8 cellular contexts compared by ENCODE assay signal in genomic region chr3:30689202-30689641, GRCh38.
DNase-seq lines count a peak whose midpoint lies in the region; ATAC-seq, FAIRE-seq and TF ChIP-seq lines count a peak whose summit lies in the region.

No MANE protein-coding gene starts in this region.

- H3K36me3 ChIP-seq in kidney (ENCODE audit: control insufficient read depth in 1 of 2, insufficient read depth in 2 of 2, low read length in 2 of 2) (peaks cover 11 to 15% of the 10 kb centered on the region in 2 donors), stomach smooth muscle (ENCODE audit: control insufficient read depth in 2 of 2, insufficient read depth in 2 of 2, low read length in 2 of 2) (peaks cover 7 to 8% of the 10 kb centered on the region in 2 donors)

- no peak overlapping the region for H3K9ac ChIP-seq in kidney (ENCODE audit: low read length in 2 of 2)
- peak overlapping the region in 1 of 2 donors; percentile 5 for H3K9ac ChIP-seq in stomach smooth muscle (ENCODE audit: low read length in 2 of 2)

- peak overlapping the region; percentile 86 for H3K4me3 Mint-ChIP-seq in activated naive CD4-positive, alpha-beta T cell treated with anti-CD3 and anti-CD28 coated beads, Interleukin-2, amount 50 U/mL, for 24 hours
- H3K4me3 Mint-ChIP-seq in activated naive CD8-positive, alpha-beta T cell treated with anti-CD3 and anti-CD28 coated beads, Interleukin-2, amount 10 ng/mL, durations not matched to agents 7 days and 5 days: peak overlapping the region; percentile 78

- peak; percentile 62 for ATAC-seq in activated naive CD8-positive, alpha-beta T cell treated with anti-CD3 and anti-CD28 coated beads, Interleukin-2, amount 10 ng/mL, durations not matched to agents 7 days and 5 days (ENCODE audit: low read depth)

- peaks cover 53% of the 10 kb centered on the region for H3K36me3 Mint-ChIP-seq in activated naive CD4-positive, alpha-beta T cell treated with anti-CD3 and anti-CD28 coated beads, Interleukin-2, amount 50 U/mL, for 24 hours
- peaks cover 59% of the 10 kb centered on the region for H3K36me3 Mint-ChIP-seq in activated naive CD8-positive, alpha-beta T cell treated with anti-CD3 and anti-CD28 coated beads, Interleukin-2, amount 10 ng/mL, durations not matched to agents 7 days and 5 days

- POLR2A ChIA-PET in activated naive CD8-positive, alpha-beta T cell treated with anti-CD3 and anti-CD28 coated beads, Interleukin-2, amount 10 ng/mL, durations not matched to agents 7 days and 5 days (lab: Charles Lee): interaction anchor here (0.5 to 1.3 kb wide), 4 partner anchors 9 to 843 kb away, joined by 3 read pairs; no protein-coding TSS in a partner anchor

- no peak for DNase-seq in activated naive CD4-positive, alpha-beta T cell (lab: John Stamatoyannopoulos, UW)
- DNase-seq in activated naive CD8-positive, alpha-beta T cell treated with anti-CD3 and anti-CD28 coated beads, Interleukin-2, amount 10 ng/mL, durations not matched to agents 7 days and 5 days: no peak
- DNase-seq in kidney: peak; percentile 78
- no peak for DNase-seq in DMS53 treated with DMSO at 0.1 percent for 48 hours (lab: John Stamatoyannopoulos, UW; ENCODE audit: unreplicated experiment)
- no peak for DNase-seq in ecto neural progenitor cell (ENCODE audit: low spot score)
- no peak for DNase-seq in stimulated activated CD4-positive, alpha-beta T cell treated with anti-CD3 and anti-CD28 coated beads, Interleukin-4, amount 100 ng/mL, for 1 hour

- intact Hi-C loops in kidney (cut with DNase I): no loop called here

- peak overlapping the region; percentile 64 to 77 for H3K27ac ChIP-seq in kidney (ENCODE audit: low read depth in 2 of 2, low read length in 2 of 2)
- H3K27ac ChIP-seq in stomach smooth muscle (ENCODE audit: low read length): peak overlapping the region; percentile 58

- peaks cover 20 to 27% of the 10 kb centered on the region in 2 donors for H3K4me1 ChIP-seq in kidney (ENCODE audit: control insufficient read depth in 1 of 2, insufficient read depth in 1 of 2, low read depth in 1 of 2, low read length in 2 of 2)
- peaks cover 39% of the 10 kb centered on the region for H3K4me1 ChIP-seq in stomach smooth muscle (ENCODE audit: control insufficient read depth, insufficient read depth, low read length)

- H3K4me3 ChIP-seq in kidney (ENCODE audit: low read length in 2 of 2): no peak overlapping the region
- peak overlapping the region in 1 of 2 donors; percentile 15 for H3K4me3 ChIP-seq in stomach smooth muscle (ENCODE audit: low read length in 2 of 2)

- H3K27me3 Mint-ChIP-seq in activated naive CD4-positive, alpha-beta T cell treated with anti-CD3 and anti-CD28 coated beads, Interleukin-2, amount 50 U/mL, for 24 hours: no peaks in the 10 kb centered on the region
- no peaks in the 10 kb centered on the region for H3K27me3 Mint-ChIP-seq in activated naive CD8-positive, alpha-beta T cell treated with anti-CD3 and anti-CD28 coated beads, Interleukin-2, amount 10 ng/mL, durations not matched to agents 7 days and 5 days

- H3K9me3 ChIP-seq in kidney (ENCODE audit: control insufficient read depth in 1 of 2, low read length in 2 of 2): no peaks in the 10 kb centered on the region
- H3K9me3 ChIP-seq in stomach smooth muscle (ENCODE audit: control insufficient read depth in 2 of 2, low read length in 2 of 2): no peaks in the 10 kb centered on the region

- no peaks in the 10 kb centered on the region for H3K27me3 ChIP-seq in stomach smooth muscle (ENCODE audit: control insufficient read depth in 1 of 2, insufficient read depth in 2 of 2, low read length in 2 of 2)

- no peaks in the 10 kb centered on the region for H3K9me3 Mint-ChIP-seq in activated naive CD4-positive, alpha-beta T cell treated with anti-CD3 and anti-CD28 coated beads, Interleukin-2, amount 50 U/mL, for 24 hours
- H3K9me3 Mint-ChIP-seq in activated naive CD8-positive, alpha-beta T cell treated with anti-CD3 and anti-CD28 coated beads, Interleukin-2, amount 10 ng/mL, durations not matched to agents 7 days and 5 days: no peaks in the 10 kb centered on the region

- peaks cover 93% of the 10 kb centered on the region for H3K4me1 Mint-ChIP-seq in activated naive CD4-positive, alpha-beta T cell treated with anti-CD3 and anti-CD28 coated beads, Interleukin-2, amount 50 U/mL, for 24 hours
- peaks cover 59% of the 10 kb centered on the region for H3K4me1 Mint-ChIP-seq in activated naive CD8-positive, alpha-beta T cell treated with anti-CD3 and anti-CD28 coated beads, Interleukin-2, amount 10 ng/mL, durations not matched to agents 7 days and 5 days

- peak overlapping the region; percentile 99 for H3K27ac Mint-ChIP-seq in activated naive CD4-positive, alpha-beta T cell treated with anti-CD3 and anti-CD28 coated beads, Interleukin-2, amount 50 U/mL, for 24 hours
- H3K27ac Mint-ChIP-seq in activated naive CD8-positive, alpha-beta T cell treated with anti-CD3 and anti-CD28 coated beads, Interleukin-2, amount 10 ng/mL, durations not matched to agents 7 days and 5 days: peak overlapping the region; percentile 93

- no peak for TF ChIP-seq CTCF in kidney (IDR thresholded peaks at IDR 0.05; ENCODE audit: borderline replicate concordance, extremely low read depth, insufficient read depth)

- no peak for FAIRE-seq in kidney (lab: Jason Lieb, UNC)
